ENCODE assay signal across 1 cellular context in genomic region chr16:3364774-3365427, GRCh38.
A peak's percentile ranks its signal among the peaks of the same experiment; 100 is the strongest.
TF ChIP-seq lines count a peak whose summit lies in the region.

No MANE protein-coding gene starts in this region.

TF ChIP-seq in HepG2, 621 proteins besides CTCF, POLR2A, EP300 and RAD21 (continued from another document and continues in another):
- TF ChIP-seq AKNA (CRISPR knock-in tag; IDR thresholded peaks at IDR 0.05; ENCODE audit: borderline replicate concordance) (no peak), EED (CRISPR knock-in tag; IDR thresholded peaks at IDR 0.05) (no peak), THYN1 (CRISPR knock-in tag; IDR thresholded peaks at IDR 0.05; ENCODE audit: borderline replicate concordance, low read depth) (no peak), ZMAT3 (CRISPR knock-in tag; conservative IDR thresholded peaks at IDR 0.05) (0 out of 2 replicates have a peak, but pooled peaks have one; percentile 11), POGK (CRISPR knock-in tag; conservative IDR thresholded peaks at IDR 0.05) (0 out of 2 replicates have a peak, but pooled peaks have one; percentile 18), MYC (CRISPR knock-in tag; IDR thresholded peaks at IDR 0.05; ENCODE audit: borderline replicate concordance) (peak; percentile 58; the same call in 1 of the 2 replicates), ETV6 (CRISPR knock-in tag; conservative IDR thresholded peaks at IDR 0.05) (no peak), HMGXB4 (CRISPR knock-in tag; IDR thresholded peaks at IDR 0.05; ENCODE audit: borderline replicate concordance in 1 of 2, low read depth in 1 of 2) (peak in 1 of 2 experiments; percentile 13; a peak in 2 of 4 replicates), HOMEZ (CRISPR knock-in tag; IDR thresholded peaks at IDR 0.05; ENCODE audit: low read depth) (no peak; the same call in 1 of the 2 replicates), HMGA1 (CRISPR knock-in tag; conservative IDR thresholded peaks at IDR 0.05) (no peak), ZNF326 (CRISPR knock-in tag; IDR thresholded peaks at IDR 0.05; ENCODE audit: borderline replicate concordance) (no peak), ZFP90 (CRISPR knock-in tag; IDR thresholded peaks at IDR 0.05; ENCODE audit: borderline replicate concordance) (no peak), KAT7 (CRISPR knock-in tag; IDR thresholded peaks at IDR 0.05; ENCODE audit: borderline replicate concordance) (no peak), HIC2 (CRISPR knock-in tag; IDR thresholded peaks at IDR 0.05; ENCODE audit: low read depth) (no peak), POLR2AphosphoS5 (IDR thresholded peaks at IDR 0.05; ENCODE audit: low read depth, low read length) (peak; percentile 71), BRCA1 (CRISPR knock-in tag; IDR thresholded peaks at IDR 0.05) (no peak), ZNF235 (CRISPR knock-in tag; IDR thresholded peaks at IDR 0.05; ENCODE audit: borderline replicate concordance) (no peak), YEATS2 (CRISPR knock-in tag; IDR thresholded peaks at IDR 0.05; ENCODE audit: borderline replicate concordance) (peak; percentile 91; the same call in 1 of the 2 replicates), ZNF615 (CRISPR knock-in tag; IDR thresholded peaks at IDR 0.05; ENCODE audit: borderline replicate concordance) (no peak), ATF1 (CRISPR knock-in tag; IDR thresholded peaks at IDR 0.05) (peak; percentile 23; the same call in 1 of the 2 replicates), HNRNPH1 (optimal IDR thresholded peaks at IDR 0.05; ENCODE audit: low read depth, low read length) (no peak), FOXM1 (CRISPR knock-in tag; IDR thresholded peaks at IDR 0.05) (no peak), IRF2 (CRISPR knock-in tag; IDR thresholded peaks at IDR 0.05) (0 out of 2 replicates have a peak, but pooled peaks have one; percentile 39), POGZ (CRISPR knock-in tag; IDR thresholded peaks at IDR 0.05) (no peak; the same call in 1 of the 2 replicates), THAP9 (CRISPR knock-in tag; IDR thresholded peaks at IDR 0.05; ENCODE audit: borderline replicate concordance) (peak; percentile 63; the same call in 1 of the 2 replicates), KDM2A (CRISPR knock-in tag; IDR thresholded peaks at IDR 0.05; ENCODE audit: borderline replicate concordance, low read depth) (no peak), MYNN (CRISPR knock-in tag; IDR thresholded peaks at IDR 0.05; ENCODE audit: low read depth) (no peak), ZFAT (CRISPR knock-in tag; conservative IDR thresholded peaks at IDR 0.05) (no peak), ZNF552 (CRISPR knock-in tag; IDR thresholded peaks at IDR 0.05; ENCODE audit: borderline replicate concordance) (no peak), ZNF503 (CRISPR knock-in tag; IDR thresholded peaks at IDR 0.05) (peak; percentile 37; the same call in 1 of the 2 replicates), KMT2A (CRISPR knock-in tag; IDR thresholded peaks at IDR 0.05) (0 out of 2 replicates have a peak, but pooled peaks have one; percentile 29), ZNF687 (CRISPR knock-in tag; IDR thresholded peaks at IDR 0.05) (peak; percentile 84), ZNF790 (CRISPR knock-in tag; IDR thresholded peaks at IDR 0.05; ENCODE audit: borderline replicate concordance) (no peak), TFDP1 (CRISPR knock-in tag; IDR thresholded peaks at IDR 0.05; ENCODE audit: borderline replicate concordance) (no peak)
